Comparison of ENCODE assay signal across 1 cellular context in the genomic region with DNA sequence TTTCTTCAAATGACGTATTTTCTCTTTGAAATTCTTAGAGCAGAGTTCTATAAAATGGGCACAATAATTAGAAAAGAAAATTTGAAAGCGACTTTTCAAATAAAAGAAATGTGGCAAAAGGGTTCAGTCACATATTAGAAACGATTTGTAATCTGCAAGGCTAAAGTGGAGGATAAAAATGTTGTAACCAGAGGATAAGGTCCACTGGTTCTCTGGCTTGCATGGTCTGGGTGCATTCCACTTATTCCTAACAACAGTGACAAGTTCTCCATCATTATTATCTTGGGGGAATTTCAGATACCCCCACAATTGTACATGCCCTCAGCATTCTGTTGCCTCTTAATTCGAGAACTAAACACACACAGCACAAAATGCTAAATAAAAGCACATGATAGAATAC.
TF ChIP-seq lines count a peak whose summit lies in the region.

No MANE protein-coding gene starts in this region.

TF ChIP-seq in WTC11, 78 proteins besides CTCF, POLR2A, EP300 and RAD21 (continued from another document):
- TF ChIP-seq, protein P1, sequence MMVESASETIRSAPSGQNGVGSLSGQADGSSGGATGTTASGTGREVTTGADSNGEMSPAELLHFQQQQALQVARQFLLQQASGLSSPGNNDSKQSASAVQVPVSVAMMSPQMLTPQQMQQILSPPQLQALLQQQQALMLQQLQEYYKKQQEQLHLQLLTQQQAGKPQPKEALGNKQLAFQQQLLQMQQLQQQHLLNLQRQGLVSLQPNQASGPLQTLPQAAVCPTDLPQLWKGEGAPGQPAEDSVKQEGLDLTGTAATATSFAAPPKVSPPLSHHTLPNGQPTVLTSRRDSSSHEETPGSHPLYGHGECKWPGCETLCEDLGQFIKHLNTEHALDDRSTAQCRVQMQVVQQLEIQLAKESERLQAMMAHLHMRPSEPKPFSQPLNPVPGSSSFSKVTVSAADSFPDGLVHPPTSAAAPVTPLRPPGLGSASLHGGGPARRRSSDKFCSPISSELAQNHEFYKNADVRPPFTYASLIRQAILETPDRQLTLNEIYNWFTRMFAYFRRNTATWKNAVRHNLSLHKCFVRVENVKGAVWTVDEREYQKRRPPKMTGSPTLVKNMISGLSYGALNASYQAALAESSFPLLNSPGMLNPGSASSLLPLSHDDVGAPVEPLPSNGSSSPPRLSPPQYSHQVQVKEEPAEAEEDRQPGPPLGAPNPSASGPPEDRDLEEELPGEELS (CRISPR knock-in tag; IDR thresholded peaks at IDR 0.05) = no peak
- TF ChIP-seq, protein P2, sequence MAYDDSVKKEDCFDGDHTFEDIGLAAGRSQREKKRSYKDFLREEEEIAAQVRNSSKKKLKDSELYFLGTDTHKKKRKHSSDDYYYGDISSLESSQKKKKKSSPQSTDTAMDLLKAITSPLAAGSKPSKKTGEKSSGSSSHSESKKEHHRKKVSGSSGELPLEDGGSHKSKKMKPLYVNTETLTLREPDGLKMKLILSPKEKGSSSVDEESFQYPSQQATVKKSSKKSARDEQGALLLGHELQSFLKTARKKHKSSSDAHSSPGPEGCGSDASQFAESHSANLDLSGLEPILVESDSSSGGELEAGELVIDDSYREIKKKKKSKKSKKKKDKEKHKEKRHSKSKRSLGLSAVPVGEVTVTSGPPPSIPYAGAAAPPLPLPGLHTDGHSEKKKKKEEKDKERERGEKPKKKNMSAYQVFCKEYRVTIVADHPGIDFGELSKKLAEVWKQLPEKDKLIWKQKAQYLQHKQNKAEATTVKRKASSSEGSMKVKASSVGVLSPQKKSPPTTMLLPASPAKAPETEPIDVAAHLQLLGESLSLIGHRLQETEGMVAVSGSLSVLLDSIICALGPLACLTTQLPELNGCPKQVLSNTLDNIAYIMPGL (CRISPR knock-in tag; IDR thresholded peaks at IDR 0.05) = no peak
- TF ChIP-seq TCF7 (CRISPR knock-in tag; IDR thresholded peaks at IDR 0.05; ENCODE audit: low read depth) (no peak), ZSCAN18 (CRISPR knock-in tag; IDR thresholded peaks at IDR 0.05) (no peak), EMX1 (CRISPR knock-in tag; IDR thresholded peaks at IDR 0.05) (no peak), CREM (CRISPR knock-in tag; IDR thresholded peaks at IDR 0.05) (no peak)
- TF ChIP-seq, protein P3, sequence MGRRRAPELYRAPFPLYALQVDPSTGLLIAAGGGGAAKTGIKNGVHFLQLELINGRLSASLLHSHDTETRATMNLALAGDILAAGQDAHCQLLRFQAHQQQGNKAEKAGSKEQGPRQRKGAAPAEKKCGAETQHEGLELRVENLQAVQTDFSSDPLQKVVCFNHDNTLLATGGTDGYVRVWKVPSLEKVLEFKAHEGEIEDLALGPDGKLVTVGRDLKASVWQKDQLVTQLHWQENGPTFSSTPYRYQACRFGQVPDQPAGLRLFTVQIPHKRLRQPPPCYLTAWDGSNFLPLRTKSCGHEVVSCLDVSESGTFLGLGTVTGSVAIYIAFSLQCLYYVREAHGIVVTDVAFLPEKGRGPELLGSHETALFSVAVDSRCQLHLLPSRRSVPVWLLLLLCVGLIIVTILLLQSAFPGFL (CRISPR knock-in tag; IDR thresholded peaks at IDR 0.05; ENCODE audit: borderline replicate concordance) = no peak
- TF ChIP-seq, protein P4, sequence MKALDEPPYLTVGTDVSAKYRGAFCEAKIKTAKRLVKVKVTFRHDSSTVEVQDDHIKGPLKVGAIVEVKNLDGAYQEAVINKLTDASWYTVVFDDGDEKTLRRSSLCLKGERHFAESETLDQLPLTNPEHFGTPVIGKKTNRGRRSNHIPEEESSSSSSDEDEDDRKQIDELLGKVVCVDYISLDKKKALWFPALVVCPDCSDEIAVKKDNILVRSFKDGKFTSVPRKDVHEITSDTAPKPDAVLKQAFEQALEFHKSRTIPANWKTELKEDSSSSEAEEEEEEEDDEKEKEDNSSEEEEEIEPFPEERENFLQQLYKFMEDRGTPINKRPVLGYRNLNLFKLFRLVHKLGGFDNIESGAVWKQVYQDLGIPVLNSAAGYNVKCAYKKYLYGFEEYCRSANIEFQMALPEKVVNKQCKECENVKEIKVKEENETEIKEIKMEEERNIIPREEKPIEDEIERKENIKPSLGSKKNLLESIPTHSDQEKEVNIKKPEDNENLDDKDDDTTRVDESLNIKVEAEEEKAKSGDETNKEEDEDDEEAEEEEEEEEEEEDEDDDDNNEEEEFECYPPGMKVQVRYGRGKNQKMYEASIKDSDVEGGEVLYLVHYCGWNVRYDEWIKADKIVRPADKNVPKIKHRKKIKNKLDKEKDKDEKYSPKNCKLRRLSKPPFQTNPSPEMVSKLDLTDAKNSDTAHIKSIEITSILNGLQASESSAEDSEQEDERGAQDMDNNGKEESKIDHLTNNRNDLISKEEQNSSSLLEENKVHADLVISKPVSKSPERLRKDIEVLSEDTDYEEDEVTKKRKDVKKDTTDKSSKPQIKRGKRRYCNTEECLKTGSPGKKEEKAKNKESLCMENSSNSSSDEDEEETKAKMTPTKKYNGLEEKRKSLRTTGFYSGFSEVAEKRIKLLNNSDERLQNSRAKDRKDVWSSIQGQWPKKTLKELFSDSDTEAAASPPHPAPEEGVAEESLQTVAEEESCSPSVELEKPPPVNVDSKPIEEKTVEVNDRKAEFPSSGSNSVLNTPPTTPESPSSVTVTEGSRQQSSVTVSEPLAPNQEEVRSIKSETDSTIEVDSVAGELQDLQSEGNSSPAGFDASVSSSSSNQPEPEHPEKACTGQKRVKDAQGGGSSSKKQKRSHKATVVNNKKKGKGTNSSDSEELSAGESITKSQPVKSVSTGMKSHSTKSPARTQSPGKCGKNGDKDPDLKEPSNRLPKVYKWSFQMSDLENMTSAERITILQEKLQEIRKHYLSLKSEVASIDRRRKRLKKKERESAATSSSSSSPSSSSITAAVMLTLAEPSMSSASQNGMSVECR (CRISPR knock-in tag; IDR thresholded peaks at IDR 0.05; ENCODE audit: borderline replicate concordance) = no peak
- TF ChIP-seq, protein P5, sequence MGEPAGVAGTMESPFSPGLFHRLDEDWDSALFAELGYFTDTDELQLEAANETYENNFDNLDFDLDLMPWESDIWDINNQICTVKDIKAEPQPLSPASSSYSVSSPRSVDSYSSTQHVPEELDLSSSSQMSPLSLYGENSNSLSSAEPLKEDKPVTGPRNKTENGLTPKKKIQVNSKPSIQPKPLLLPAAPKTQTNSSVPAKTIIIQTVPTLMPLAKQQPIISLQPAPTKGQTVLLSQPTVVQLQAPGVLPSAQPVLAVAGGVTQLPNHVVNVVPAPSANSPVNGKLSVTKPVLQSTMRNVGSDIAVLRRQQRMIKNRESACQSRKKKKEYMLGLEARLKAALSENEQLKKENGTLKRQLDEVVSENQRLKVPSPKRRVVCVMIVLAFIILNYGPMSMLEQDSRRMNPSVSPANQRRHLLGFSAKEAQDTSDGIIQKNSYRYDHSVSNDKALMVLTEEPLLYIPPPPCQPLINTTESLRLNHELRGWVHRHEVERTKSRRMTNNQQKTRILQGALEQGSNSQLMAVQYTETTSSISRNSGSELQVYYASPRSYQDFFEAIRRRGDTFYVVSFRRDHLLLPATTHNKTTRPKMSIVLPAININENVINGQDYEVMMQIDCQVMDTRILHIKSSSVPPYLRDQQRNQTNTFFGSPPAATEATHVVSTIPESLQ (CRISPR knock-in tag; IDR thresholded peaks at IDR 0.05) = no peak
